14 cellular contexts compared by ENCODE assay signal in the genomic region with DNA sequence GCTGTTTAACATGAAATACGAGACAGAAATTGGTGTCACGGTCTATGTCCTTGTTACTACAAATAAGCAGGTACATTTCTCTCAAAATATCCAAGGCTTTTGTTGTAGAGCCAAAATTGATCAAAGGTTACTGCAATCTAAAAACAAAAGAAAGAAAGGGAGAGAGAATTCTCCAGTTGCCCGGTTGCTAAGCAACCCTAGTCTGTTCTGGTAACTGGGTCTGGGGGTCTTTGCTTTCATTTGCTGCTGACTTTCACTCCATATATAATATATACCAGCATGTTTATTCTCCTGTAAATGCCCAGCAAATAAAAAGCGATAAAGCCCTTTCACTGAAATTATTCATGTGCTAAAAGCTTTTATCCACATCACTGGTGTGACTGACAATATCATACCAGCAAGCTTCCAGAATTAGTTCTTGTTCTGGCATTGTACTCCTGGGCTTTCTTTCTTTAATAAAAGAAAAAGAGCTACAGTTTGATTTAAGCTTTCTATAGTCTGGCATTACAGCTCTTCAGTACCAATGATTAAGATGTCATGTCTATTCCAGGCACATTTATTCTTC.
"Had no signal": no experiment of that assay in that cellular context is flagged by ENCODE, and none has a peak within 500 bp of the region (broad histone marks: within the 10 kb centered on the region; RNA-seq: fewer than 3 reads in every experiment).

No MANE protein-coding gene starts in this region.

- H3K4me1 Mint-ChIP-seq: activated CD4-positive, alpha-beta memory T cell treated with anti-CD3 and anti-CD28 coated beads, Interleukin-2, amount 10 ng/mL, durations not matched to agents 7 days and 5 days; mesothelial cell of epicardium had no signal

- H3K27me3 Mint-ChIP-seq: activated CD4-positive, alpha-beta memory T cell treated with anti-CD3 and anti-CD28 coated beads, Interleukin-2, amount 10 ng/mL, durations not matched to agents 7 days and 5 days had no signal

- H3K4me1 ChIP-seq: breast epithelium, right atrium auricular region, thyroid gland had no signal

- H3K9me3 Mint-ChIP-seq: activated CD4-positive, alpha-beta memory T cell treated with anti-CD3 and anti-CD28 coated beads, Interleukin-2, amount 10 ng/mL, durations not matched to agents 7 days and 5 days; mesothelial cell of epicardium had no signal

- H3K4me3 ChIP-seq: breast epithelium, right atrium auricular region, smooth muscle cell, thyroid gland had no signal

- DNase-seq: activated CD4-positive, alpha-beta memory T cell treated with anti-CD3 and anti-CD28 coated beads, Interleukin-2, amount 10 ng/mL, durations not matched to agents 7 days and 5 days; activated gamma-delta T cell; activated T-cell treated with anti-CD3 and anti-CD28 coated beads, Interleukin-2, amount 50 U/mL, for 48 hours; amygdala; dermis blood vessel endothelial cell; erythroblast; kidney glomerular epithelial cell; thyroid gland had no signal

- H3K9me3 ChIP-seq: breast epithelium, neutrophil, right atrium auricular region, thyroid gland had no signal

- H3K4me2 ChIP-seq: smooth muscle cell had no signal

- H3K36me3 ChIP-seq: breast epithelium, neutrophil, right atrium auricular region, thyroid gland had no signal

- H3K36me3 Mint-ChIP-seq: activated naive CD8-positive, alpha-beta T cell; mesothelial cell of epicardium had no signal

- H3K4me3 Mint-ChIP-seq: activated CD4-positive, alpha-beta memory T cell treated with anti-CD3 and anti-CD28 coated beads, Interleukin-2, amount 10 ng/mL, durations not matched to agents 7 days and 5 days; activated naive CD8-positive, alpha-beta T cell; mesothelial cell of epicardium had no signal

- H3K27ac Mint-ChIP-seq: activated CD4-positive, alpha-beta memory T cell treated with anti-CD3 and anti-CD28 coated beads, Interleukin-2, amount 10 ng/mL, durations not matched to agents 7 days and 5 days; activated naive CD8-positive, alpha-beta T cell; mesothelial cell of epicardium had no signal

- H3K27me3 ChIP-seq: breast epithelium, neutrophil, right atrium auricular region, thyroid gland had no signal

- H3K27ac ChIP-seq: breast epithelium, neutrophil, right atrium auricular region, thyroid gland had no signal
